ENCODE assay signal across 7 cellular contexts in genomic region chrY:18326284-18326882, GRCh38.
DNase-seq lines count a peak whose midpoint lies in the region; ATAC-seq, FAIRE-seq and TF ChIP-seq lines count a peak whose summit lies in the region.
"Not testable (repeated sequence)": the region's sequence is repeated elsewhere in the genome, so short reads cannot be mapped to it uniquely, and the experiment has no call there.

No MANE protein-coding gene starts in this region.

- peak; percentile 100 for FAIRE-seq in islet of Langerhans (lab: Jason Lieb, UNC)

- ATAC-seq in GM18498 (IDR thresholded peaks at IDR 0.05; ENCODE audit: unreplicated experiment) (peak; percentile 76), GM21381 (IDR thresholded peaks at IDR 0.05; ENCODE audit: unreplicated experiment) (peak; percentile 70), HG02678 (IDR thresholded peaks at IDR 0.05; ENCODE audit: unreplicated experiment) (peak; percentile 63), HG03139 (IDR thresholded peaks at IDR 0.05; ENCODE audit: unreplicated experiment) (peak; percentile 71), RWPE2 (ENCODE audit: low read depth) (peak; percentile 77)
- ATAC-seq in activated naive CD8-positive, alpha-beta T cell treated with anti-CD3 and anti-CD28 coated beads, Interleukin-2, amount 10 ng/mL, durations not matched to agents 7 days and 5 days (ENCODE audit: low read depth), result peak; percentile 33

- H3K36me3 Mint-ChIP-seq in activated naive CD8-positive, alpha-beta T cell treated with anti-CD3 and anti-CD28 coated beads, Interleukin-2, amount 10 ng/mL, durations not matched to agents 7 days and 5 days, result not testable (repeated sequence)

- H3K27ac Mint-ChIP-seq in activated naive CD8-positive, alpha-beta T cell treated with anti-CD3 and anti-CD28 coated beads, Interleukin-2, amount 10 ng/mL, durations not matched to agents 7 days and 5 days, result not testable (repeated sequence)

- H3K9me3 Mint-ChIP-seq in activated naive CD8-positive, alpha-beta T cell treated with anti-CD3 and anti-CD28 coated beads, Interleukin-2, amount 10 ng/mL, durations not matched to agents 7 days and 5 days, result not testable (repeated sequence)

- H3K4me1 Mint-ChIP-seq in activated naive CD8-positive, alpha-beta T cell treated with anti-CD3 and anti-CD28 coated beads, Interleukin-2, amount 10 ng/mL, durations not matched to agents 7 days and 5 days, result not testable (repeated sequence)

- DNase-seq in RWPE2 (ENCODE audit: low spot score); activated naive CD8-positive, alpha-beta T cell treated with anti-CD3 and anti-CD28 coated beads, Interleukin-2, amount 10 ng/mL, durations not matched to agents 7 days and 5 days: not testable (repeated sequence)

- H3K4me3 ChIP-seq in RWPE2 (ENCODE audit: severe bottlenecking), result not testable (repeated sequence)

- H3K36me3 ChIP-seq in RWPE2 (ENCODE audit: low read depth), result not testable (repeated sequence)

- H3K4me1 ChIP-seq in RWPE2 (ENCODE audit: insufficient read depth, poor library complexity, severe bottlenecking), result not testable (repeated sequence)

- H3K27me3 Mint-ChIP-seq in activated naive CD8-positive, alpha-beta T cell treated with anti-CD3 and anti-CD28 coated beads, Interleukin-2, amount 10 ng/mL, durations not matched to agents 7 days and 5 days, result not testable (repeated sequence)

- H3K27ac ChIP-seq in RWPE2 (ENCODE audit: poor library complexity, severe bottlenecking), result not testable (repeated sequence)

- POLR2A ChIA-PET in activated naive CD8-positive, alpha-beta T cell treated with anti-CD3 and anti-CD28 coated beads, Interleukin-2, amount 10 ng/mL, durations not matched to agents 7 days and 5 days (lab: Charles Lee), result not testable (repeated sequence)

- not testable (repeated sequence) for H3K4me3 Mint-ChIP-seq in activated naive CD8-positive, alpha-beta T cell treated with anti-CD3 and anti-CD28 coated beads, Interleukin-2, amount 10 ng/mL, durations not matched to agents 7 days and 5 days

- TF ChIP-seq CTCF in RWPE2 (IDR thresholded peaks at IDR 0.05; ENCODE audit: poor library complexity, severe bottlenecking), result not testable (repeated sequence)

- H3K9me3 ChIP-seq in RWPE2 (ENCODE audit: severe bottlenecking), result not testable (repeated sequence)

- not testable (repeated sequence) for H3K27me3 ChIP-seq in RWPE2 (ENCODE audit: insufficient read depth, poor library complexity, severe bottlenecking)
